8 cellular contexts compared by ENCODE assay signal in the genomic region with DNA sequence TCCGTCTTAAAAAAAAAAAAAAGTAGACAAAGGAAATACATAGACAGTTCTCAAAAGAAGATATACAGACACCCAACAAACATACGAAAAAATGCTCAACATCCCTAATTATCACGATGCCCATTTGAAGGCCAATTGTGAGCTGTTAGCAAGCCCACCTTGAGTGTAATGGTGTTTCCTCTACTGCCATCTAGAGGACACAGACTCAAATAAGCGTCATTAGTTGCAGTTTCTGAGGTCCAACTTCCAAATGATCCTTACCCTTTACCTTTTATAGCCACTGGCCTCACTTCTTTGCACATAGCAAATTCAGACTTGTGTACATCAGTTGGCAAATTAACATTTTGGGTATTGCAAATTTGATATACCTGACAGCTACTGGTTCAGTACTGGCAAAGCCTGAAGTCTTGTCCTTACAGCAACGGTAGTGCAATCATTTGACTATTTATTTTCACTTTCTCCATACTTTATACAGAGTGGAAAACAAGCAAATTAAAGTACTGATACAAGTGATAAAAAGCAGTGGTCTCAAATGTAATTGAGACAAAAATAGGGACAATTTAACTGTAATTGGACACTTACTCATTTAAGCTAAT.
DNase-seq lines count a peak whose midpoint lies in the region; ATAC-seq, FAIRE-seq and TF ChIP-seq lines count a peak whose summit lies in the region.

No MANE protein-coding gene starts in this region.

- FAIRE-seq in A549 (lab: Jason Lieb, UNC) = peak; percentile 39

- no peak overlapping the region for H3K27ac Mint-ChIP-seq in activated CD4-positive, alpha-beta memory T cell treated with anti-CD3 and anti-CD28 coated beads for 36 hours
- no peak overlapping the region for H3K27ac Mint-ChIP-seq in activated CD4-positive, alpha-beta memory T cell treated with anti-CD3 and anti-CD28 coated beads, Interleukin-2, amount 10 ng/mL, durations not matched to agents 7 days and 5 days

- no peak overlapping the region for H3K4me3 Mint-ChIP-seq in activated CD4-positive, alpha-beta memory T cell treated with anti-CD3 and anti-CD28 coated beads for 36 hours
- no peak overlapping the region for H3K4me3 Mint-ChIP-seq in activated CD4-positive, alpha-beta memory T cell treated with anti-CD3 and anti-CD28 coated beads, Interleukin-2, amount 10 ng/mL, durations not matched to agents 7 days and 5 days

- no peaks in the 10 kb centered on the region for H3K36me3 Mint-ChIP-seq in activated CD4-positive, alpha-beta memory T cell treated with anti-CD3 and anti-CD28 coated beads for 36 hours
- no peaks in the 10 kb centered on the region for H3K36me3 Mint-ChIP-seq in activated CD4-positive, alpha-beta memory T cell treated with anti-CD3 and anti-CD28 coated beads, Interleukin-2, amount 10 ng/mL, durations not matched to agents 7 days and 5 days (ENCODE audit: low read depth)

- no peaks in the 10 kb centered on the region for H3K36me3 ChIP-seq in NT2/D1 (ENCODE audit: insufficient read depth, insufficient read length, low read length)

- no peak overlapping the region for H3K4me3 ChIP-seq in A549
- no peak overlapping the region for H3K4me3 ChIP-seq in NT2/D1 (ENCODE audit: insufficient read length, low read depth)
- no peak overlapping the region for H3K4me3 ChIP-seq in fibroblast of pulmonary artery (replicated peaks; ENCODE audit: low read depth, low read length)

- intact Hi-C loops in activated CD4-positive, alpha-beta memory T cell treated with anti-CD3 and anti-CD28 coated beads for 36 hours (cut with micrococcal nuclease) = no loop called here

- CTCF ChIA-PET in A549 (lab: Yijun Ruan, JAX) = interaction anchor here (0.6 to 4.6 kb wide), 11 partner anchors 10 to 1056 kb away, joined by 3 to 31 read pairs (median 4); no protein-coding TSS in a partner anchor
- CTCF ChIA-PET in activated CD4-positive, alpha-beta memory T cell treated with anti-CD3 and anti-CD28 coated beads for 36 hours (lab: Charles Lee) = interaction anchor here (1.0 to 2.7 kb wide), 3 partner anchors 9 to 18 kb away, joined by 4 to 9 read pairs (median 4); no protein-coding TSS in a partner anchor
- CTCF ChIA-PET in activated CD4-positive, alpha-beta memory T cell treated with anti-CD3 and anti-CD28 coated beads, Interleukin-2, amount 10 ng/mL, durations not matched to agents 7 days and 5 days (lab: Charles Lee) = interaction anchor here (0.6 to 1.7 kb wide), 4 partner anchors 18 to 800 kb away, joined by 3 to 4 read pairs (median 4); no protein-coding TSS in a partner anchor

- POLR2A ChIA-PET in A549 (lab: Yijun Ruan, JAX) = no interaction called here
- POLR2A ChIA-PET in activated CD4-positive, alpha-beta memory T cell treated with anti-CD3 and anti-CD28 coated beads for 36 hours (lab: Charles Lee) = no interaction called here
- POLR2A ChIA-PET in activated CD4-positive, alpha-beta memory T cell treated with anti-CD3 and anti-CD28 coated beads, Interleukin-2, amount 10 ng/mL, durations not matched to agents 7 days and 5 days (lab: Charles Lee) = no interaction called here

- 18% methylated on average over 5 of the region's 5 CpGs for WGBS in A549 (ENCODE audit: missing lambda C conversion rate)

- no peak overlapping the region for H3K27ac ChIP-seq in A549

- H3K27me3 Mint-ChIP-seq in activated CD4-positive, alpha-beta memory T cell treated with anti-CD3 and anti-CD28 coated beads for 36 hours = no peaks in the 10 kb centered on the region
- no peaks in the 10 kb centered on the region for H3K27me3 Mint-ChIP-seq in activated CD4-positive, alpha-beta memory T cell treated with anti-CD3 and anti-CD28 coated beads, Interleukin-2, amount 10 ng/mL, durations not matched to agents 7 days and 5 days

- in situ Hi-C loops in GM13977 (cut with MboI; ENCODE audit: low pct_unique_long_range_greater_than_20kb, low sequenced_read_pairs, unreplicated experiment) = no loop called here

- peak; percentile 44 for TF ChIP-seq CTCF in A549 (IDR thresholded peaks at IDR 0.05)
- peak; percentile 49 for TF ChIP-seq CTCF in GM13977 (IDR thresholded peaks at IDR 0.05; ENCODE audit: extremely low read depth, insufficient read depth, missing control alignments)
- peak; percentile 25 for TF ChIP-seq CTCF in fibroblast of pulmonary artery (IDR thresholded peaks at IDR 0.05; ENCODE audit: low read length, missing control alignments)

- peak; percentile 45 to 51 for DNase-seq in A549 (ENCODE audit: low read depth in 1 of 2, low spot score in 1 of 2)
- peak; percentile 38 for DNase-seq in GM13977 (ENCODE audit: low spot score)
- DNase-seq in NT2/D1 (ENCODE audit: low read depth, low spot score) = peak; percentile 51
- DNase-seq in fibroblast of pulmonary artery (ENCODE audit: low read depth) = peak; percentile 21
- no peak for DNase-seq in stimulated activated CD4-positive, alpha-beta T cell treated with anti-CD3 and anti-CD28 coated beads, Interleukin-4, amount 100 ng/mL, for 4 hours
- DNase-seq in activated CD4-positive, alpha-beta memory T cell treated with anti-CD3 and anti-CD28 coated beads for 36 hours = no peak
- no peak for DNase-seq in NCI-H187 (lab: John Stamatoyannopoulos, UW)
- no peak for DNase-seq in activated CD4-positive, alpha-beta memory T cell treated with anti-CD3 and anti-CD28 coated beads, Interleukin-2, amount 10 ng/mL, durations not matched to agents 7 days and 5 days

- no peak for TF ChIP-seq EP300 in A549 (IDR thresholded peaks at IDR 0.05)

- no peaks in the 10 kb centered on the region for H3K27me3 ChIP-seq in NT2/D1 (ENCODE audit: insufficient read depth, insufficient read length)

- H3K9ac ChIP-seq in NT2/D1 (ENCODE audit: insufficient read length, low read depth) = no peak overlapping the region

- peak; percentile 34 to 63; a peak in 3 of 6 replicates for ATAC-seq in A549

- no peak overlapping the region for H3K4me2 ChIP-seq in A549

- H3K9me3 Mint-ChIP-seq in activated CD4-positive, alpha-beta memory T cell treated with anti-CD3 and anti-CD28 coated beads for 36 hours = peaks cover 8% of the 10 kb centered on the region
- peaks cover under 1% of the 10 kb centered on the region for H3K9me3 Mint-ChIP-seq in activated CD4-positive, alpha-beta memory T cell treated with anti-CD3 and anti-CD28 coated beads, Interleukin-2, amount 10 ng/mL, durations not matched to agents 7 days and 5 days

- TF ChIP-seq POLR2A in A549 (IDR thresholded peaks at IDR 0.05; ENCODE audit: low read length) = no peak

- H3K4me1 ChIP-seq in A549 = no peaks in the 10 kb centered on the region
- no peaks in the 10 kb centered on the region for H3K4me1 ChIP-seq in NT2/D1 (ENCODE audit: insufficient read depth, insufficient read length)

- H3K4me1 Mint-ChIP-seq in activated CD4-positive, alpha-beta memory T cell treated with anti-CD3 and anti-CD28 coated beads for 36 hours (ENCODE audit: low read depth) = no peaks in the 10 kb centered on the region
- no peaks in the 10 kb centered on the region for H3K4me1 Mint-ChIP-seq in activated CD4-positive, alpha-beta memory T cell treated with anti-CD3 and anti-CD28 coated beads, Interleukin-2, amount 10 ng/mL, durations not matched to agents 7 days and 5 days

- no peaks in the 10 kb centered on the region for H3K9me3 ChIP-seq in A549
- no peaks in the 10 kb centered on the region for H3K9me3 ChIP-seq in NT2/D1 (ENCODE audit: insufficient read depth, low read length)

- TF ChIP-seq RAD21 in A549 (conservative IDR thresholded peaks at IDR 0.05 in 1 of 2, IDR thresholded peaks at IDR 0.05 in 1 of 2) = peak; percentile 14 to 32; a peak in 1 of 5 replicates

TF ChIP-seq in A549, 52 proteins besides CTCF, POLR2A, EP300 and RAD21:
- TF ChIP-seq FOSB (CRISPR knock-in tag; IDR thresholded peaks at IDR 0.05) (no peak), HEYL (CRISPR knock-in tag; IDR thresholded peaks at IDR 0.05) (no peak), SREBF2 (IDR thresholded peaks at IDR 0.05) (no peak), HOXB5 (CRISPR knock-in tag; IDR thresholded peaks at IDR 0.05) (no peak), NPAS2 (CRISPR knock-in tag; IDR thresholded peaks at IDR 0.05; ENCODE audit: borderline replicate concordance) (no peak), ZC3H11A (IDR thresholded peaks at IDR 0.05) (no peak), GATA3 (IDR thresholded peaks at IDR 0.05; ENCODE audit: borderline replicate concordance) (no peak), ZSCAN20 (CRISPR knock-in tag; IDR thresholded peaks at IDR 0.05) (no peak), HOXA7 (CRISPR knock-in tag; IDR thresholded peaks at IDR 0.05) (no peak), KDM5A (IDR thresholded peaks at IDR 0.05) (no peak), POLR2AphosphoS2 (conservative IDR thresholded peaks at IDR 0.05; ENCODE audit: low read length) (no peak)
- TF ChIP-seq, protein P1, sequence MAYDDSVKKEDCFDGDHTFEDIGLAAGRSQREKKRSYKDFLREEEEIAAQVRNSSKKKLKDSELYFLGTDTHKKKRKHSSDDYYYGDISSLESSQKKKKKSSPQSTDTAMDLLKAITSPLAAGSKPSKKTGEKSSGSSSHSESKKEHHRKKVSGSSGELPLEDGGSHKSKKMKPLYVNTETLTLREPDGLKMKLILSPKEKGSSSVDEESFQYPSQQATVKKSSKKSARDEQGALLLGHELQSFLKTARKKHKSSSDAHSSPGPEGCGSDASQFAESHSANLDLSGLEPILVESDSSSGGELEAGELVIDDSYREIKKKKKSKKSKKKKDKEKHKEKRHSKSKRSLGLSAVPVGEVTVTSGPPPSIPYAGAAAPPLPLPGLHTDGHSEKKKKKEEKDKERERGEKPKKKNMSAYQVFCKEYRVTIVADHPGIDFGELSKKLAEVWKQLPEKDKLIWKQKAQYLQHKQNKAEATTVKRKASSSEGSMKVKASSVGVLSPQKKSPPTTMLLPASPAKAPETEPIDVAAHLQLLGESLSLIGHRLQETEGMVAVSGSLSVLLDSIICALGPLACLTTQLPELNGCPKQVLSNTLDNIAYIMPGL (CRISPR knock-in tag; IDR thresholded peaks at IDR 0.05; ENCODE audit: borderline replicate concordance) = no peak
- TF ChIP-seq, protein P2, sequence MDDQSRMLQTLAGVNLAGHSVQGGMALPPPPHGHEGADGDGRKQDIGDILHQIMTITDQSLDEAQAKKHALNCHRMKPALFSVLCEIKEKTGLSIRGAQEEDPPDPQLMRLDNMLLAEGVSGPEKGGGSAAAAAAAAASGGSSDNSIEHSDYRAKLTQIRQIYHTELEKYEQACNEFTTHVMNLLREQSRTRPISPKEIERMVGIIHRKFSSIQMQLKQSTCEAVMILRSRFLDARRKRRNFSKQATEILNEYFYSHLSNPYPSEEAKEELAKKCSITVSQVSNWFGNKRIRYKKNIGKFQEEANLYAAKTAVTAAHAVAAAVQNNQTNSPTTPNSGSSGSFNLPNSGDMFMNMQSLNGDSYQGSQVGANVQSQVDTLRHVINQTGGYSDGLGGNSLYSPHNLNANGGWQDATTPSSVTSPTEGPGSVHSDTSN (IDR thresholded peaks at IDR 0.05) = no peak
- TF ChIP-seq, protein P3, sequence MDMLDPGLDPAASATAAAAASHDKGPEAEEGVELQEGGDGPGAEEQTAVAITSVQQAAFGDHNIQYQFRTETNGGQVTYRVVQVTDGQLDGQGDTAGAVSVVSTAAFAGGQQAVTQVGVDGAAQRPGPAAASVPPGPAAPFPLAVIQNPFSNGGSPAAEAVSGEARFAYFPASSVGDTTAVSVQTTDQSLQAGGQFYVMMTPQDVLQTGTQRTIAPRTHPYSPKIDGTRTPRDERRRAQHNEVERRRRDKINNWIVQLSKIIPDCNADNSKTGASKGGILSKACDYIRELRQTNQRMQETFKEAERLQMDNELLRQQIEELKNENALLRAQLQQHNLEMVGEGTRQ (IDR thresholded peaks at IDR 0.05) = no peak

Comparison
In these comparisons a context has a peak if more than half of its experiments do, and no peak if none do; other contexts are left out.
1. DNase-seq: peak in A549 (2 of 2), GM13977 (single experiment), NT2/D1 (single experiment) and fibroblast of pulmonary artery (single experiment); none in stimulated activated CD4-positive, alpha-beta T cell treated with anti-CD3 and anti-CD28 coated beads, Interleukin-4, amount 100 ng/mL, for 4 hours (0 of 2), activated CD4-positive, alpha-beta memory T cell treated with anti-CD3 and anti-CD28 coated beads for 36 hours (single experiment), NCI-H187 (0 of 2) and activated CD4-positive, alpha-beta memory T cell treated with anti-CD3 and anti-CD28 coated beads, Interleukin-2, amount 10 ng/mL, durations not matched to agents 7 days and 5 days (single experiment).
2. Peak in every context shown above with its lines, with median percentiles within 50 percentile points of each other: CTCF ChIP-seq.